8 cellular contexts compared by ENCODE assay signal in genomic region chr17:28725660-28726395, GRCh38.
DNase-seq lines count a peak whose midpoint lies in the region; ATAC-seq and TF ChIP-seq lines count a peak whose summit lies in the region.

TSS of gene TLCD1 (minus strand) at chr17:28726233. CDS start at chr17:28726097, 136 bp downstream.

- peak within 1 kb of the TSS; percentile 67 for H3K27ac ChIP-seq in DND-41 (ENCODE audit: low read length)
- peak within 1 kb of the TSS; percentile 100 for H3K27ac ChIP-seq in effector memory CD4-positive, alpha-beta T cell (ENCODE audit: insufficient read depth, low read length, poor library complexity, severe bottlenecking)

- H3K36me3 ChIP-seq in DND-41 (ENCODE audit: insufficient read depth, low read length) = peaks cover 45% of the 10 kb centered on the region
- peaks cover 29% of the 10 kb centered on the region for H3K36me3 ChIP-seq in effector memory CD4-positive, alpha-beta T cell (ENCODE audit: control insufficient read depth, insufficient read depth, low read length)

- no peaks in the 10 kb centered on the region for H3K9me3 ChIP-seq in DND-41 (ENCODE audit: insufficient read depth, low read length, severe bottlenecking)
- H3K9me3 ChIP-seq in effector memory CD4-positive, alpha-beta T cell (ENCODE audit: control insufficient read depth, low read length) = no peaks in the 10 kb centered on the region

- H3K4me1 ChIP-seq in DND-41 (ENCODE audit: insufficient read depth, low read length) = peaks cover 63% of the 10 kb centered on the region
- H3K4me1 ChIP-seq in effector memory CD4-positive, alpha-beta T cell (ENCODE audit: control insufficient read depth, insufficient read depth, low read length, poor library complexity, severe bottlenecking) = peaks cover 45% of the 10 kb centered on the region

- peak within 1 kb of the TSS; percentile 87 for H2AFZ ChIP-seq in DND-41 (ENCODE audit: low read depth, low read length)

- DNase-seq in DND-41 (peak; percentile 74), NCI-H510A treated with DMSO at 0.1 percent for 48 hours (lab: John Stamatoyannopoulos, UW) (peak; percentile 86), midbrain (lab: John Stamatoyannopoulos, UW) (peak; percentile 73), stromal cell of bone marrow (ENCODE audit: low read depth) (peak; percentile 52)
- peak; percentile 43 to 52 for DNase-seq in activated CD4-positive, alpha-beta T cell treated with anti-CD3 and anti-CD28 coated beads, Interleukin-2, amount 50 U/mL, for 4 hours
- peak in 2 of 3 donors; percentile 48 to 62 for DNase-seq in effector memory CD4-positive, alpha-beta T cell

- H3K4me3 ChIP-seq in DND-41 (ENCODE audit: low read depth in 1 of 2, low read length in 2 of 2) = peak within 1 kb of the TSS; percentile 45 to 69
- H3K4me3 ChIP-seq in effector memory CD4-positive, alpha-beta T cell (ENCODE audit: insufficient read depth, low read depth, low read length, poor library complexity, severe bottlenecking) = peak within 1 kb of the TSS; percentile 64

- H3K9ac ChIP-seq in DND-41 (ENCODE audit: low read depth, low read length) = peak within 1 kb of the TSS; percentile 67

- no peaks in the 10 kb centered on the region for H3K27me3 ChIP-seq in DND-41 (ENCODE audit: insufficient read depth, low read length, poor library complexity)
- H3K27me3 ChIP-seq in effector memory CD4-positive, alpha-beta T cell (replicated peaks; ENCODE audit: control insufficient read depth, insufficient read depth, low read length, poor library complexity, severe bottlenecking) = no peaks in the 10 kb centered on the region

- H3K4me2 ChIP-seq in DND-41 (ENCODE audit: insufficient read depth, low read length) = peak within 1 kb of the TSS; percentile 94

- ATAC-seq in DND-41 (ENCODE audit: insufficient read depth, low read depth) (peak; percentile 33), HG02798 (IDR thresholded peaks at IDR 0.05; ENCODE audit: poor library complexity, unreplicated experiment) (peak; percentile 3), GM19023 (IDR thresholded peaks at IDR 0.05; ENCODE audit: unreplicated experiment) (no peak)

- no peak for TF ChIP-seq CTCF in DND-41 (IDR thresholded peaks at IDR 0.05; ENCODE audit: borderline replicate concordance, extremely low read depth, low read length, poor library complexity, severe bottlenecking)

- H3K79me2 ChIP-seq in DND-41 (ENCODE audit: insufficient read depth, low read length) = peaks cover 25% of the 10 kb centered on the region

- peaks cover 46% of the 10 kb centered on the region for H4K20me1 ChIP-seq in DND-41 (ENCODE audit: insufficient read depth, low read length)
